21 cellular contexts compared by ENCODE assay signal in the genomic region with DNA sequence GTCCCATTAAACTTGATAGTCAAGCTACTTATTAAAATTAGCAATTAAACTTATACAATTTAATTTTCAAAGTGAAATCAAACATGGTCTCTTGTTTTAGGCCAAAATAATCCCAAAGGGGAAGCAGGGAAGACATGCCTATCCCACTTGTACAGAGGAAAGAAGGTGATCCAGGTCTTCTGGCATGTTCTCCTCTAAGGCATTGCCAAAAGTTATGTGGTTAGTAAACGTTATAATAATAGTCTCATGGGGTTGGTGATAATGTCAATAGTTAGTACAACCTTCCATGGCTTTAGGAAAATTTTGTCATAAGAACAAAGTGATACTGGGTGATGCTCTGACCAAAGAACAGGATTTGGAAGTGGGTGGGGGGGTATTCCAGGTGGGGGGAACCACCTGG. TPM values are rescaled to one million over a fixed set of nuclear protein-coding genes. Genes with fewer than 3 reads are reported as not detected.
DNase-seq lines count a peak whose midpoint lies in the region; TF ChIP-seq lines count a peak whose summit lies in the region.
"Had no signal": no experiment of that assay in that cellular context is flagged by ENCODE, and none has a peak within 500 bp of the region (broad histone marks: within the 10 kb centered on the region; RNA-seq: fewer than 3 reads in every experiment).

No MANE protein-coding gene starts in this region.

- H3K4me3 ChIP-seq in colonic mucosa (no peak overlapping the region), transverse colon (no peak overlapping the region), trophoblast cell (ENCODE audit: low read depth, low read length) (no peak overlapping the region)
- H3K4me3 ChIP-seq: lower lobe of right lung had no signal

- H2BK120ac ChIP-seq in trophoblast cell (ENCODE audit: insufficient read depth, low read length, poor library complexity) = no peak overlapping the region

- H3K4me1 Mint-ChIP-seq in mesothelial cell of epicardium = peaks cover 65% of the 10 kb centered on the region
- H3K4me1 Mint-ChIP-seq: central memory CD8-positive, alpha-beta T cell had no signal

- TF ChIP-seq POLR2A in transverse colon (IDR thresholded peaks at IDR 0.05) = no peak

- CTCF ChIA-PET in RWPE1 (lab: Yijun Ruan, JAX) = no interaction called here

- WGBS in transverse colon (ENCODE audit: low coverage in 1 of 2), 2 donors = 0 to 8% methylated on average over 1 of the region's 1 CpG
- no CpG with 5 or more reads among the region's 1 CpG for WGBS in trophoblast cell (ENCODE audit: extremely low coverage, insufficient coverage, insufficient read length)

- H3K4me3 Mint-ChIP-seq in mesothelial cell of epicardium = peak overlapping the region; percentile 44
- H3K4me3 Mint-ChIP-seq: central memory CD8-positive, alpha-beta T cell; naive thymus-derived CD4-positive, alpha-beta T cell had no signal

- no peak overlapping the region for H4K12ac ChIP-seq in trophoblast cell (ENCODE audit: low read depth, low read length)

- no peaks in the 10 kb centered on the region for H3K27me3 Mint-ChIP-seq in mesothelial cell of epicardium (ENCODE audit: low read depth)

- no peak overlapping the region for H3K4ac ChIP-seq in trophoblast cell (ENCODE audit: low read depth, low read length)

- H3K9me3 Mint-ChIP-seq in mesothelial cell of epicardium = no peaks in the 10 kb centered on the region
- H3K9me3 Mint-ChIP-seq: central memory CD8-positive, alpha-beta T cell had no signal

- no peak overlapping the region for H2AK5ac ChIP-seq in trophoblast cell (ENCODE audit: low read length)

- H3K9ac ChIP-seq in colonic mucosa (ENCODE audit: low read depth in 2 of 2, low read length in 2 of 2) (peak overlapping the region in 1 of 2 donors; percentile 2), trophoblast cell (ENCODE audit: low read length) (no peak overlapping the region)

- H3K36me3 ChIP-seq in colonic mucosa (no peaks in the 10 kb centered on the region), transverse colon (no peaks in the 10 kb centered on the region), trophoblast cell (ENCODE audit: control insufficient read depth in 1 of 2, insufficient read depth in 2 of 2, low read length in 2 of 2) (no peaks in the 10 kb centered on the region)
- H3K36me3 ChIP-seq: lower lobe of right lung had no signal

- H3K27me3 ChIP-seq in colonic mucosa = no peaks in the 10 kb centered on the region
- no peaks in the 10 kb centered on the region for H3K27me3 ChIP-seq in transverse colon
- no peaks in the 10 kb centered on the region for H3K27me3 ChIP-seq in trophoblast cell (ENCODE audit: insufficient read depth, low read length)

- no peaks in the 10 kb centered on the region for H3K79me1 ChIP-seq in trophoblast cell (ENCODE audit: low read length)

- H2BK12ac ChIP-seq in trophoblast cell (ENCODE audit: low read length) = no peak overlapping the region

- H3K27ac Mint-ChIP-seq in mesothelial cell of epicardium = peak overlapping the region; percentile 81

- H2BK5ac ChIP-seq in trophoblast cell (ENCODE audit: low read depth, low read length, poor library complexity) = no peak overlapping the region

- DNase-seq in RWPE1 (ENCODE audit: low spot score) = no peak
- no peak for DNase-seq in colonic mucosa
- no peak for DNase-seq in mesothelial cell of epicardium (ENCODE audit: low spot score in 2 of 2, unreplicated experiment in 2 of 2)
- no peak for DNase-seq in transverse colon
- DNase-seq in NCI-H69 (lab: John Stamatoyannopoulos, UW) = no peak
- DNase-seq in trophoblast cell = no peak
- no peak for DNase-seq in NCI-H510A treated with DMSO at 0.1 percent for 48 hours (lab: John Stamatoyannopoulos, UW)
- DNase-seq: activated CD4-positive, alpha-beta T cell treated with anti-CD3 and anti-CD28 coated beads, Interleukin-2, amount 50 U/mL, for 1 hour; activated CD8-positive, alpha-beta memory T cell treated with anti-CD3 and anti-CD28 coated beads, Interleukin-2, amount 50 U/mL, for 48 hours; activated effector memory CD4-positive, alpha-beta T cell treated with anti-CD3 and anti-CD28 coated beads, Interleukin-2, amount 50 U/mL, for 16 hours; amniotic stem cell; effector CD4-positive, alpha-beta T cell; Karpas-422; lower lobe of right lung; naive thymus-derived CD4-positive, alpha-beta T cell; NCI-H1105; NCI-H2107; NCI-H524 treated with DMSO at 0.1 percent for 48 hours had no signal

- H3K23ac ChIP-seq in trophoblast cell (ENCODE audit: low read length) = no peak overlapping the region

- H3K27ac ChIP-seq in RWPE1 (peak overlapping the region; percentile 16; the same call in 1 of the 2 replicates), colonic mucosa (peak overlapping the region; percentile 50), transverse colon (peak overlapping the region; percentile 51 to 78 (median 73)), trophoblast cell (ENCODE audit: low read depth, low read length) (no peak overlapping the region)
- H3K27ac ChIP-seq: lower lobe of right lung had no signal

- POLR2A ChIA-PET in RWPE1 (lab: Yijun Ruan, JAX; ENCODE audit: low non-redundant PET) = no interaction called here

- in situ Hi-C loops in transverse colon (cut with MboI; ENCODE audit: low pct_ligation_motif_present in 1 of 4, low pct_unique_long_range_greater_than_20kb in 1 of 4, low sequenced_read_pairs in 3 of 4) = no loop called here

- H3K36me3 Mint-ChIP-seq in mesothelial cell of epicardium = no peaks in the 10 kb centered on the region

- peaks cover 20% of the 10 kb centered on the region for H3K4me1 ChIP-seq in colonic mucosa
- H3K4me1 ChIP-seq in transverse colon = peaks cover 28 to 63% (median 43%) of the 10 kb centered on the region in 4 donors
- peaks cover 9 to 11% of the 10 kb centered on the region in 2 experiments for H3K4me1 ChIP-seq in trophoblast cell (ENCODE audit: control insufficient read depth in 1 of 2, insufficient read depth in 2 of 2, low read length in 2 of 2)

- TF ChIP-seq CTCF in RWPE1 (conservative IDR thresholded peaks at IDR 0.05; ENCODE audit: low read depth) (no peak), colonic mucosa (IDR thresholded peaks at IDR 0.05) (no peak), mesothelial cell of epicardium (IDR thresholded peaks at IDR 0.05; ENCODE audit: unreplicated experiment) (no peak), transverse colon (IDR thresholded peaks at IDR 0.05) (no peak)

- no peak overlapping the region for H2AFZ ChIP-seq in trophoblast cell (ENCODE audit: insufficient read depth, low read length, poor library complexity)

- H3K14ac ChIP-seq in trophoblast cell (ENCODE audit: low read length) = no peak overlapping the region

- TF ChIP-seq EP300 in transverse colon (IDR thresholded peaks at IDR 0.05; ENCODE audit: low read depth) = no peak

- H4K91ac ChIP-seq in trophoblast cell (ENCODE audit: low read depth, low read length) = no peak overlapping the region

- no peak overlapping the region for H3K4me2 ChIP-seq in trophoblast cell (ENCODE audit: low read length)

- H3K18ac ChIP-seq in trophoblast cell (ENCODE audit: low read length) = no peak overlapping the region

- intact Hi-C loops in colonic mucosa (cut with DNase I) = no loop called here
- intact Hi-C loops in transverse colon (cut with DNase I; ENCODE audit: low total_unique reads) = loop anchor here (5.0 to 10.0 kb wide), 3 partner anchors 48 to 115 kb away; no protein-coding TSS in a partner anchor

- no peaks in the 10 kb centered on the region for H3K79me2 ChIP-seq in trophoblast cell (ENCODE audit: control insufficient read depth, insufficient read depth, low read length, poor library complexity)

- no peak overlapping the region for H4K8ac ChIP-seq in trophoblast cell (ENCODE audit: low read depth, low read length)

- H3K9me3 ChIP-seq in colonic mucosa = no peaks in the 10 kb centered on the region
- no peaks in the 10 kb centered on the region for H3K9me3 ChIP-seq in transverse colon
- no peaks in the 10 kb centered on the region for H3K9me3 ChIP-seq in trophoblast cell (ENCODE audit: insufficient read depth, low read depth, low read length)
- H3K9me3 ChIP-seq: lower lobe of right lung had no signal

RNA-seq across cellular contexts. Expression of a gene that starts 52.8 kb away (rescaled TPM):
- 1 to 10 TPM; 1.7 to 9.1 TPM for total RNA-seq in colonic mucosa
- total RNA-seq in mesothelial cell of epicardium = 36.7 to 41.0 TPM (median 39.7 TPM) in 3 replicates
- total RNA-seq in transverse colon = 10 to 100 TPM in 2 of 4 donors, 1 to 10 TPM in 2; 4.2 to 23.2 (median 11.2) TPM
- polyA plus RNA-seq in trophoblast cell (2013) = 2.2 and 2.3 TPM in 2 replicates
- total RNA-seq: HT-29, pulmonary artery endothelial cell had no signal
- polyA plus RNA-seq: naive thymus-derived CD4-positive, alpha-beta T cell had no signal
